ENCODE assay signal across 8 cellular contexts in the genomic region with DNA sequence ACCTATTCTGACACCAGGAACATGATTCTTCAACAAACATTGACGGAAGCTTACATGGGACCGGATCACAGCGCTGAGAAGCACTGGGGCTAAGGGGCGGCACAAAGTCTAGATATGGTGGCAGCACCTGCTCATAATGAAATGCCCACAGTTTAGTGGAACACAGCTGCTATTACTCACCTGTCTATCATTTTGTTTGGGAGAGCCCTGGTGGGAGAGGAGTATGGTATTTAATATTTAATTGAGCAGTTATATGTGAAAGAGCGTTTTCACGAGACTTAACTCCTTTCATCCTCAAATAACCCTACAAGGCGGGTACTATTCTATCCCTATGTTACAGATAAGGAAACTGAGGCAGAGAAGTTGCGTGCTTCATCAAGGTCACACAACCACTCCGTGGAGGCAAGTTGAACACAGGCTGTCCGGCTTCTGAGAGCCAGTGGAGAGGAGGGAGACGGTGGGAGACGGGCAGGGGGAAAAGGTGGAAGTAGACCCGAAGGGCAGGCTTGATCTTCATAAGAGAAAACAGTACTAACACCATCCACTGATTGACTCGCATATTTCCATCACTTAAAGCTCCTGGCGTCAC. TPM values are rescaled to one million over a fixed set of nuclear protein-coding genes. Genes with fewer than 3 reads are reported as not detected.
DNase-seq lines count a peak whose midpoint lies in the region; ATAC-seq and TF ChIP-seq lines count a peak whose summit lies in the region.

No MANE protein-coding gene starts in this region.

- POLR2A ChIA-PET in activated CD4-positive, alpha-beta memory T cell treated with anti-CD3 and anti-CD28 coated beads for 36 hours (lab: Charles Lee), result interaction anchor here (0.5 to 1.2 kb wide), 5 partner anchors 60 to 287 kb away, joined by 3 to 6 read pairs (median 3); a partner anchor contains a TSS

- intact Hi-C loops in activated CD4-positive, alpha-beta memory T cell treated with anti-CD3 and anti-CD28 coated beads for 36 hours (cut with micrococcal nuclease), result loop anchor here (1.0 to 10.0 kb wide), 7 partner anchors 63 to 549 kb away; a partner anchor contains a TSS

- H3K27ac ChIP-seq in 22Rv1, result peak overlapping the region; percentile 89

- no peaks in the 10 kb centered on the region for H3K9me3 Mint-ChIP-seq in activated CD4-positive, alpha-beta memory T cell treated with anti-CD3 and anti-CD28 coated beads for 36 hours
- no peaks in the 10 kb centered on the region for H3K9me3 Mint-ChIP-seq in stimulated activated effector memory CD8-positive, alpha-beta T cell treated with anti-CD3 and anti-CD28 coated beads, Interleukin-12 subunit alpha, Interleukin-12 subunit beta, amount 100 ng/mL, for 72 hours

- no peak for TF ChIP-seq CTCF in 22Rv1 (IDR thresholded peaks at IDR 0.05)

- H3K27me3 Mint-ChIP-seq in activated CD4-positive, alpha-beta memory T cell treated with anti-CD3 and anti-CD28 coated beads for 36 hours, result no peaks in the 10 kb centered on the region

- no peak for DNase-seq in activated CD4-positive, alpha-beta memory T cell treated with anti-CD3 and anti-CD28 coated beads for 36 hours
- DNase-seq in hepatic stellate cell (ENCODE audit: low spot score) (peak; percentile 3), NCI-H2107 (lab: John Stamatoyannopoulos, UW) (no peak)
- no peak for DNase-seq in stimulated activated effector memory CD8-positive, alpha-beta T cell treated with anti-CD3 and anti-CD28 coated beads, Interleukin-12 subunit alpha, Interleukin-12 subunit beta, amount 100 ng/mL, for 72 hours (ENCODE audit: low spot score in 2 of 2)
- no peak for DNase-seq in effector CD8-positive, alpha-beta T cell (lab: John Stamatoyannopoulos, UW)

- ATAC-seq in GM18907 (IDR thresholded peaks at IDR 0.05; ENCODE audit: unreplicated experiment) (peak; percentile 18), HG03135 (IDR thresholded peaks at IDR 0.05; ENCODE audit: unreplicated experiment) (peak; percentile 19)
- peak; percentile 36 for ATAC-seq in stimulated activated effector memory CD8-positive, alpha-beta T cell treated with anti-CD3 and anti-CD28 coated beads, Interleukin-12 subunit alpha, Interleukin-12 subunit beta, amount 100 ng/mL, for 72 hours

- H3K4me3 Mint-ChIP-seq in activated CD4-positive, alpha-beta memory T cell treated with anti-CD3 and anti-CD28 coated beads for 36 hours, result peak overlapping the region; percentile 97
- peak overlapping the region; percentile 98 for H3K4me3 Mint-ChIP-seq in stimulated activated effector memory CD8-positive, alpha-beta T cell treated with anti-CD3 and anti-CD28 coated beads, Interleukin-12 subunit alpha, Interleukin-12 subunit beta, amount 100 ng/mL, for 72 hours

- H3K4me1 Mint-ChIP-seq in activated CD4-positive, alpha-beta memory T cell treated with anti-CD3 and anti-CD28 coated beads for 36 hours (ENCODE audit: low read depth), result peaks cover 46% of the 10 kb centered on the region
- H3K4me1 Mint-ChIP-seq in stimulated activated effector memory CD8-positive, alpha-beta T cell treated with anti-CD3 and anti-CD28 coated beads, Interleukin-12 subunit alpha, Interleukin-12 subunit beta, amount 100 ng/mL, for 72 hours, result peaks cover 37% of the 10 kb centered on the region

- CTCF ChIA-PET in activated CD4-positive, alpha-beta memory T cell treated with anti-CD3 and anti-CD28 coated beads for 36 hours (lab: Charles Lee), result no interaction called here

- peaks cover 16% of the 10 kb centered on the region for H3K36me3 Mint-ChIP-seq in activated CD4-positive, alpha-beta memory T cell treated with anti-CD3 and anti-CD28 coated beads for 36 hours
- H3K36me3 Mint-ChIP-seq in stimulated activated effector memory CD8-positive, alpha-beta T cell treated with anti-CD3 and anti-CD28 coated beads, Interleukin-12 subunit alpha, Interleukin-12 subunit beta, amount 100 ng/mL, for 72 hours, result peaks cover 42% of the 10 kb centered on the region

- peak overlapping the region; percentile 99 for H3K27ac Mint-ChIP-seq in activated CD4-positive, alpha-beta memory T cell treated with anti-CD3 and anti-CD28 coated beads for 36 hours
- peak overlapping the region; percentile 99 for H3K27ac Mint-ChIP-seq in stimulated activated effector memory CD8-positive, alpha-beta T cell treated with anti-CD3 and anti-CD28 coated beads, Interleukin-12 subunit alpha, Interleukin-12 subunit beta, amount 100 ng/mL, for 72 hours

RNA-seq across cellular contexts. Expression of a gene that starts 0.8 kb away (rescaled TPM):
- 10 to 100 TPM; 36.4 to 36.5 TPM for total RNA-seq in activated CD4-positive, alpha-beta memory T cell treated with anti-CD3 and anti-CD28 coated beads for 36 hours
